ENCODE assay signal across 8 cellular contexts in genomic region chr7:29091121-29091601, GRCh38. TPM values are rescaled to one million over a fixed set of nuclear protein-coding genes. Genes with fewer than 3 reads are reported as not detected.
A peak's percentile ranks its signal among the peaks of the same experiment; 100 is the strongest.
DNase-seq lines count a peak whose midpoint lies in the region; ATAC-seq and TF ChIP-seq lines count a peak whose summit lies in the region.

No MANE protein-coding gene starts in this region.

- DNase-seq in DMS 273 treated with DMSO at 0.1 percent for 48 hours (lab: John Stamatoyannopoulos, UW): peak; percentile 71
- DNase-seq in adrenal gland: peak in 6 of 7 donors; percentile 11 to 58 (median 32)
- no peak for DNase-seq in SHP77 (lab: John Stamatoyannopoulos, UW)
- DNase-seq in OCI-LY7 (ENCODE audit: low spot score): no peak
- DNase-seq in T-helper 9 cell: no peak

- H3K4me3 ChIP-seq in adrenal gland (peak overlapping the region in 1 of 4 donors; percentile 39), mucosa of rectum (ENCODE audit: low read length in 2 of 2) (peak overlapping the region; percentile 65 to 70), OCI-LY7 (ENCODE audit: low read depth, low read length, poor library complexity, severe bottlenecking) (no peak overlapping the region)

- no peak overlapping the region for H3K4me2 ChIP-seq in OCI-LY7 (ENCODE audit: low read length)

- peak; percentile 14 for ATAC-seq in GM21786 (IDR thresholded peaks at IDR 0.05; ENCODE audit: unreplicated experiment)
- no peak for ATAC-seq in HG03039 (IDR thresholded peaks at IDR 0.05; ENCODE audit: unreplicated experiment)

- H3K27me3 ChIP-seq in adrenal gland (no peaks in the 10 kb centered on the region), mucosa of rectum (ENCODE audit: control insufficient read depth in 2 of 2, insufficient read depth in 2 of 2, low read length in 2 of 2) (no peaks in the 10 kb centered on the region)

- intact Hi-C loops in adrenal gland (cut with DNase I) (no loop called here), OCI-LY7 (cut with micrococcal nuclease; ENCODE audit: unreplicated experiment) (no loop called here)

- H3K4me1 ChIP-seq in adrenal gland (replicated peaks in 1 of 2) (peaks cover 5 to 33% of the 10 kb centered on the region in 2 donors), mucosa of rectum (ENCODE audit: control insufficient read depth in 2 of 2, insufficient read depth in 2 of 2, low read length in 2 of 2) (peaks cover 9 to 18% of the 10 kb centered on the region in 2 donors), OCI-LY7 (ENCODE audit: insufficient read depth, low read length, poor library complexity, severe bottlenecking) (no peaks in the 10 kb centered on the region)

- TF ChIP-seq POLR2A in adrenal gland (IDR thresholded peaks at IDR 0.05): no peak

- CTCF ChIA-PET in OCI-LY7 (lab: Charles Lee; ENCODE audit: unreplicated experiment): interaction anchor here (0.6 to 0.9 kb wide), 2 partner anchors 10 to 110 kb away, joined by 6 to 18 read pairs; no protein-coding TSS in a partner anchor

- H3K27ac ChIP-seq in adrenal gland: peak overlapping the region in 3 of 5 donors; percentile 57 to 77 (median 72)
- H3K27ac ChIP-seq in mucosa of rectum (ENCODE audit: low read depth in 2 of 2, low read length in 2 of 2): peak overlapping the region; percentile 71 to 76
- H3K27ac ChIP-seq in OCI-LY7 (ENCODE audit: low read depth, low read length, poor library complexity, severe bottlenecking): no peak overlapping the region

- no peaks in the 10 kb centered on the region for H3K9me2 ChIP-seq in OCI-LY7 (ENCODE audit: insufficient read depth, low read length)

- no peaks in the 10 kb centered on the region for H3K9me3 ChIP-seq in adrenal gland (replicated peaks in 1 of 3)
- no peaks in the 10 kb centered on the region for H3K9me3 ChIP-seq in mucosa of rectum (ENCODE audit: control insufficient read depth in 2 of 2, low read length in 2 of 2)
- no peaks in the 10 kb centered on the region for H3K9me3 ChIP-seq in OCI-LY7 (ENCODE audit: low read length)

- H3K9ac ChIP-seq in mucosa of rectum (ENCODE audit: low read depth in 1 of 2, low read length in 2 of 2): peak overlapping the region; percentile 26 to 77

- WGBS in adrenal gland, 4 donors: 11 to 47% (median 38%) methylated on average over 8 of the region's 8 CpGs

- TF ChIP-seq CTCF in adrenal gland (IDR thresholded peaks at IDR 0.05) (no peak), OCI-LY7 (conservative IDR thresholded peaks at IDR 0.05; ENCODE audit: low read length) (no peak)

- H2AFZ ChIP-seq in OCI-LY7 (ENCODE audit: low read length): no peak overlapping the region

- no peaks in the 10 kb centered on the region for H3K79me2 ChIP-seq in OCI-LY7 (ENCODE audit: insufficient read depth, low read depth, low read length)

- no peaks in the 10 kb centered on the region for H3K36me3 ChIP-seq in adrenal gland (replicated peaks in 1 of 2)
- no peaks in the 10 kb centered on the region for H3K36me3 ChIP-seq in mucosa of rectum (ENCODE audit: control insufficient read depth in 2 of 2, insufficient read depth in 2 of 2, low read length in 2 of 2)
- H3K36me3 ChIP-seq in OCI-LY7 (ENCODE audit: insufficient read depth, low read length): no peaks in the 10 kb centered on the region

- POLR2A ChIA-PET in OCI-LY7 (lab: Charles Lee): interaction anchor here (0.6 kb wide), 3 partner anchors 220 to 860 kb away, joined by 3 to 6 read pairs (median 4); no protein-coding TSS in a partner anchor

- H4K20me1 ChIP-seq in OCI-LY7 (ENCODE audit: insufficient read depth, low read length): no peaks in the 10 kb centered on the region

- no TSS peak for BruUV-seq in OCI-LY7 (replicated peaks; lab: Mats Ljungman, UMichigan)

RNA-seq across cellular contexts. Expression of gene CPVL, which starts 55.2 kb away (rescaled TPM):
- total RNA-seq in adrenal gland (10 to 100 TPM in 7 of 8 donors, 1 to 10 TPM in 1; 3.2 to 61.7 (median 34.7) TPM), OCI-LY7 (2022) (not detected in 2 replicates)
- 10 to 100 TPM in 2 of 3 donors, 1 to 10 TPM in 1; 8.1 to 15.2 (median 10.3) TPM for polyA plus RNA-seq in adrenal gland
- not detected in 2 replicates for total RNA-seq in OCI-LY7 (2014; rRNA removed; shearing (Covaris generic))

Comparison
In these comparisons a context has a peak if more than half of its experiments do, and no peak if none do; other contexts are left out.
1. DNase-seq: peak in DMS 273 treated with DMSO at 0.1 percent for 48 hours (single experiment) and adrenal gland (6 of 7); none in SHP77 (0 of 2), OCI-LY7 (single experiment) and T-helper 9 cell (single experiment).
2. RNA of gene CPVL, which starts 55.2 kb away (total RNA-seq): 3.2 to 61.7 TPM in adrenal gland; not detected in OCI-LY7; every median in the first group is over 4 times any median in the second.